1 cellular context compared by ENCODE assay signal in genomic region chr2:86000938-86001312, GRCh38.
TF ChIP-seq lines count a peak whose summit lies in the region.

No MANE protein-coding gene starts in this region.

TF ChIP-seq in WTC11, 78 proteins besides CTCF, POLR2A, EP300 and RAD21 (continued from another document):
- TF ChIP-seq PRDM15 (CRISPR knock-in tag; IDR thresholded peaks at IDR 0.05) (no peak), TP53 (CRISPR knock-in tag; IDR thresholded peaks at IDR 0.05) (no peak), EMX1 (CRISPR knock-in tag; IDR thresholded peaks at IDR 0.05) (no peak), ZNF232 (CRISPR knock-in tag; IDR thresholded peaks at IDR 0.05) (no peak), ZSCAN18 (CRISPR knock-in tag; IDR thresholded peaks at IDR 0.05) (no peak), CREM (CRISPR knock-in tag; IDR thresholded peaks at IDR 0.05) (no peak), GTF2I (CRISPR knock-in tag; conservative IDR thresholded peaks at IDR 0.05) (no peak), ZMAT4 (CRISPR knock-in tag; IDR thresholded peaks at IDR 0.05) (no peak), ZNF121 (CRISPR knock-in tag; IDR thresholded peaks at IDR 0.05) (no peak), GRHL2 (CRISPR knock-in tag; IDR thresholded peaks at IDR 0.05; ENCODE audit: insufficient replicate concordance, severe bottlenecking) (no peak), ZNF416 (CRISPR knock-in tag; IDR thresholded peaks at IDR 0.05) (no peak), SP1 (CRISPR knock-in tag; conservative IDR thresholded peaks at IDR 0.05) (no peak), FOXK1 (CRISPR knock-in tag; IDR thresholded peaks at IDR 0.05) (no peak), PRRX2 (CRISPR knock-in tag; IDR thresholded peaks at IDR 0.05) (no peak), CDX4 (CRISPR knock-in tag; IDR thresholded peaks at IDR 0.05; ENCODE audit: borderline replicate concordance) (no peak), CBFB (CRISPR knock-in tag; IDR thresholded peaks at IDR 0.05; ENCODE audit: low read depth) (no peak), TEAD1 (CRISPR knock-in tag; IDR thresholded peaks at IDR 0.05) (no peak), ZNF219 (CRISPR knock-in tag; IDR thresholded peaks at IDR 0.05; ENCODE audit: borderline replicate concordance) (no peak)
